1 cellular context compared by ENCODE assay signal in genomic region chr2:177348735-177349693, GRCh38.
TF ChIP-seq lines count a peak whose summit lies in the region.

No MANE protein-coding gene starts in this region.

TF ChIP-seq in HepG2, 621 proteins besides CTCF, POLR2A, EP300 and RAD21 (continued from another document and continues in another):
- no peak for TF ChIP-seq THAP8 (CRISPR knock-in tag; IDR thresholded peaks at IDR 0.05; ENCODE audit: borderline replicate concordance)
- no peak for TF ChIP-seq ZBTB42 (CRISPR knock-in tag; IDR thresholded peaks at IDR 0.05)
- TF ChIP-seq KDM3A (CRISPR knock-in tag; IDR thresholded peaks at IDR 0.05; ENCODE audit: low read depth) = no peak
- TF ChIP-seq SCMH1 (CRISPR knock-in tag; IDR thresholded peaks at IDR 0.05; ENCODE audit: borderline replicate concordance) = no peak
- no peak for TF ChIP-seq LRRFIP1 (CRISPR knock-in tag; conservative IDR thresholded peaks at IDR 0.05)
- no peak for TF ChIP-seq MTERF4 (CRISPR knock-in tag; IDR thresholded peaks at IDR 0.05)
- no peak for TF ChIP-seq ZBTB26 (CRISPR knock-in tag; IDR thresholded peaks at IDR 0.05; ENCODE audit: borderline replicate concordance)
- no peak for TF ChIP-seq TSC22D2 (CRISPR knock-in tag; IDR thresholded peaks at IDR 0.05; ENCODE audit: borderline replicate concordance)
- no peak for TF ChIP-seq ZNF567 (CRISPR knock-in tag; IDR thresholded peaks at IDR 0.05; ENCODE audit: borderline replicate concordance)
- TF ChIP-seq JUNB (CRISPR knock-in tag; IDR thresholded peaks at IDR 0.05; ENCODE audit: borderline replicate concordance) = peak; percentile 72; the same call in 1 of the 2 replicates
- no peak for TF ChIP-seq IKZF4 (CRISPR knock-in tag; IDR thresholded peaks at IDR 0.05; ENCODE audit: borderline replicate concordance, low read depth, not compliant biosample characterization)
- no peak for TF ChIP-seq PHB2 (IDR thresholded peaks at IDR 0.05; ENCODE audit: partially characterized antibody)
- TF ChIP-seq GATAD2A (CRISPR knock-in tag; IDR thresholded peaks at IDR 0.05) = peak; percentile 70
- no peak for TF ChIP-seq SOX13 (IDR thresholded peaks at IDR 0.05)
- TF ChIP-seq SOX13 (CRISPR knock-in tag; conservative IDR thresholded peaks at IDR 0.05 in 1 of 2, IDR thresholded peaks at IDR 0.05 in 1 of 2) = peak in 1 of 2 experiments; percentile 42; a peak in 1 of 4 replicates
- no peak for TF ChIP-seq ZKSCAN1 (IDR thresholded peaks at IDR 0.05; ENCODE audit: low read length)
- TF ChIP-seq DNMT1 (CRISPR knock-in tag; IDR thresholded peaks at IDR 0.05) = no peak
- no peak for TF ChIP-seq ZSCAN30 (CRISPR knock-in tag; IDR thresholded peaks at IDR 0.05)
- TF ChIP-seq NR3C1 (CRISPR knock-in tag; IDR thresholded peaks at IDR 0.05) = no peak
- TF ChIP-seq XBP1 (CRISPR knock-in tag; IDR thresholded peaks at IDR 0.05) = no peak
- TF ChIP-seq SSRP1 (CRISPR knock-in tag; IDR thresholded peaks at IDR 0.05) = no peak
- no peak for TF ChIP-seq ZNF124 (CRISPR knock-in tag; IDR thresholded peaks at IDR 0.05)
- TF ChIP-seq MATR3 (CRISPR knock-in tag; IDR thresholded peaks at IDR 0.05) = no peak
- no peak for TF ChIP-seq MYPOP (CRISPR knock-in tag; IDR thresholded peaks at IDR 0.05)
- no peak for TF ChIP-seq CERS6 (CRISPR knock-in tag; IDR thresholded peaks at IDR 0.05)
- TF ChIP-seq ZBTB39 (CRISPR knock-in tag; IDR thresholded peaks at IDR 0.05) = no peak
- no peak for TF ChIP-seq ZNF263 (CRISPR knock-in tag; IDR thresholded peaks at IDR 0.05)
- TF ChIP-seq EZH2 (conservative IDR thresholded peaks at IDR 0.05; ENCODE audit: low read depth, low read length) = no peak
- TF ChIP-seq TOPORS (CRISPR knock-in tag; IDR thresholded peaks at IDR 0.05) = no peak
- no peak for TF ChIP-seq MED8 (CRISPR knock-in tag; IDR thresholded peaks at IDR 0.05; ENCODE audit: insufficient replicate concordance)
- TF ChIP-seq ZNF121 (CRISPR knock-in tag; IDR thresholded peaks at IDR 0.05) = no peak
- TF ChIP-seq ZFP62 (CRISPR knock-in tag; IDR thresholded peaks at IDR 0.05) = no peak
- no peak for TF ChIP-seq ZNF879 (CRISPR knock-in tag; IDR thresholded peaks at IDR 0.05)
- no peak for TF ChIP-seq ZNF816 (CRISPR knock-in tag; IDR thresholded peaks at IDR 0.05; ENCODE audit: borderline replicate concordance)
- TF ChIP-seq MLX (CRISPR knock-in tag; IDR thresholded peaks at IDR 0.05) = no peak
- no peak for TF ChIP-seq GABPB1 (CRISPR knock-in tag; IDR thresholded peaks at IDR 0.05)
- no peak for TF ChIP-seq ZNF414 (CRISPR knock-in tag; IDR thresholded peaks at IDR 0.05)
- TF ChIP-seq GATA4 (IDR thresholded peaks at IDR 0.05; ENCODE audit: borderline replicate concordance, low read depth) = no peak
- TF ChIP-seq NCOA1 (CRISPR knock-in tag; IDR thresholded peaks at IDR 0.05) = no peak
- no peak for TF ChIP-seq NKX3-1 (CRISPR knock-in tag; IDR thresholded peaks at IDR 0.05)
- no peak for TF ChIP-seq CCAR2 (optimal IDR thresholded peaks at IDR 0.05; ENCODE audit: low read depth, low read length)
- 0 out of 2 replicates have a peak, but pooled peaks have one; percentile 31 for TF ChIP-seq AHDC1 (CRISPR knock-in tag; IDR thresholded peaks at IDR 0.05; ENCODE audit: borderline replicate concordance)
- TF ChIP-seq ZNF781 (CRISPR knock-in tag; IDR thresholded peaks at IDR 0.05; ENCODE audit: borderline replicate concordance, not compliant biosample characterization) = no peak
- TF ChIP-seq CHD4 (IDR thresholded peaks at IDR 0.05; ENCODE audit: borderline replicate concordance, low read length) = no peak
- 0 out of 2 replicates have a peak, but pooled peaks have one; percentile 61 for TF ChIP-seq SOX5 (CRISPR knock-in tag; IDR thresholded peaks at IDR 0.05; ENCODE audit: borderline replicate concordance)
- TF ChIP-seq MED13 (CRISPR knock-in tag; IDR thresholded peaks at IDR 0.05) = no peak
- no peak for TF ChIP-seq ZUFSP (CRISPR knock-in tag; IDR thresholded peaks at IDR 0.05; ENCODE audit: borderline replicate concordance)
- TF ChIP-seq BATF2 (CRISPR knock-in tag; IDR thresholded peaks at IDR 0.05) = no peak
